8 cellular contexts compared by ENCODE assay signal in genomic region chr16:86044241-86044671, GRCh38.
DNase-seq lines count a peak whose midpoint lies in the region; ATAC-seq and TF ChIP-seq lines count a peak whose summit lies in the region.

No MANE protein-coding gene starts in this region.

- H4K20me1 ChIP-seq in hepatocyte (ENCODE audit: insufficient read depth, poor library complexity, severe bottlenecking): no peaks in the 10 kb centered on the region

- peak; percentile 49 for TF ChIP-seq CTCF in GM10248 (IDR thresholded peaks at IDR 0.05; ENCODE audit: control extremely low read depth, extremely low read depth, low read depth, missing control alignments)
- TF ChIP-seq CTCF in hepatocyte (IDR thresholded peaks at IDR 0.05; ENCODE audit: poor library complexity): peak; percentile 46

- H3K4me2 ChIP-seq in hepatocyte: no peak overlapping the region

- H3K27me3 ChIP-seq in hepatocyte: peaks cover 17% of the 10 kb centered on the region

- ATAC-seq in activated T-helper 17 cell treated with anti-CD3 and anti-CD28 coated beads, Interleukin-2, amount 50 U/mL, for 72 hours (replicated peaks): peak; percentile 34
- no peak for ATAC-seq in GM18517 (IDR thresholded peaks at IDR 0.05; ENCODE audit: unreplicated experiment)

- H3K36me3 Mint-ChIP-seq in activated T-helper 17 cell treated with anti-CD3 and anti-CD28 coated beads, Interleukin-2, amount 50 U/mL, for 72 hours (ENCODE audit: low read depth): no peaks in the 10 kb centered on the region

- DNase-seq in GM10248 (ENCODE audit: extremely low spot score): peak; percentile 74
- peak; percentile 12 for DNase-seq in MV-4-11 (lab: John Stamatoyannopoulos, UW)
- DNase-seq in hepatocyte (ENCODE audit: low spot score): peak; percentile 62
- peak; percentile 37 for DNase-seq in stimulated activated CD8-positive, alpha-beta memory T cell treated with anti-CD3 and anti-CD28 coated beads, Interleukin-15, amount 100 ng/mL, for 24 hours (ENCODE audit: low read depth)
- DNase-seq in nucleus accumbens (lab: John Stamatoyannopoulos, UW): no peak
- DNase-seq in middle frontal gyrus (ENCODE audit: extremely low spot score, low spot score): no peak

- no peaks in the 10 kb centered on the region for H3K9me3 ChIP-seq in hepatocyte (ENCODE audit: low read depth)

- no peak overlapping the region for H3K4me3 Mint-ChIP-seq in activated T-helper 17 cell treated with anti-CD3 and anti-CD28 coated beads, Interleukin-2, amount 50 U/mL, for 72 hours

- no peaks in the 10 kb centered on the region for H3K9me3 Mint-ChIP-seq in activated T-helper 17 cell treated with anti-CD3 and anti-CD28 coated beads, Interleukin-2, amount 50 U/mL, for 72 hours

- H3K4me3 ChIP-seq in hepatocyte: no peak overlapping the region

- H3K4me1 ChIP-seq in hepatocyte (ENCODE audit: insufficient read depth): no peaks in the 10 kb centered on the region

- H3K27ac ChIP-seq in hepatocyte: no peak overlapping the region

- no peaks in the 10 kb centered on the region for H3K9me2 ChIP-seq in hepatocyte (replicated peaks; ENCODE audit: insufficient read depth)

- no peaks in the 10 kb centered on the region for H3K79me2 ChIP-seq in hepatocyte

- CTCF ChIA-PET in GM10248 (lab: Yijun Ruan, JAX): interaction anchor here (1.0 to 2.3 kb wide), 7 partner anchors 11 to 478 kb away, joined by 3 to 23 read pairs (median 4); no protein-coding TSS in a partner anchor

- no peaks in the 10 kb centered on the region for H3K4me1 Mint-ChIP-seq in activated T-helper 17 cell treated with anti-CD3 and anti-CD28 coated beads, Interleukin-2, amount 50 U/mL, for 72 hours

- H3K27me3 Mint-ChIP-seq in activated T-helper 17 cell treated with anti-CD3 and anti-CD28 coated beads, Interleukin-2, amount 50 U/mL, for 72 hours: peaks cover 37% of the 10 kb centered on the region

- H2AFZ ChIP-seq in hepatocyte: no peak overlapping the region

- H3K27ac Mint-ChIP-seq in activated T-helper 17 cell treated with anti-CD3 and anti-CD28 coated beads, Interleukin-2, amount 50 U/mL, for 72 hours: no peak overlapping the region

- POLR2A ChIA-PET in GM10248 (lab: Yijun Ruan, JAX): no interaction called here

- no peaks in the 10 kb centered on the region for H3K36me3 ChIP-seq in hepatocyte (replicated peaks; ENCODE audit: insufficient read depth, low read depth)

- 51% methylated on average over 11 of the region's 11 CpGs for WGBS in hepatocyte (ENCODE audit: low lambda C conversion rate, missing lambda C conversion rate)

Comparison
In these comparisons a context has a peak if more than half of its experiments do, and no peak if none do; other contexts are left out.
1. DNase-seq: peak in GM10248 (single experiment), MV-4-11 (single experiment), hepatocyte (single experiment) and stimulated activated CD8-positive, alpha-beta memory T cell treated with anti-CD3 and anti-CD28 coated beads, Interleukin-15, amount 100 ng/mL, for 24 hours (single experiment); none in nucleus accumbens (0 of 56) and middle frontal gyrus (single experiment).